8 cellular contexts compared by ENCODE assay signal in the genomic region with DNA sequence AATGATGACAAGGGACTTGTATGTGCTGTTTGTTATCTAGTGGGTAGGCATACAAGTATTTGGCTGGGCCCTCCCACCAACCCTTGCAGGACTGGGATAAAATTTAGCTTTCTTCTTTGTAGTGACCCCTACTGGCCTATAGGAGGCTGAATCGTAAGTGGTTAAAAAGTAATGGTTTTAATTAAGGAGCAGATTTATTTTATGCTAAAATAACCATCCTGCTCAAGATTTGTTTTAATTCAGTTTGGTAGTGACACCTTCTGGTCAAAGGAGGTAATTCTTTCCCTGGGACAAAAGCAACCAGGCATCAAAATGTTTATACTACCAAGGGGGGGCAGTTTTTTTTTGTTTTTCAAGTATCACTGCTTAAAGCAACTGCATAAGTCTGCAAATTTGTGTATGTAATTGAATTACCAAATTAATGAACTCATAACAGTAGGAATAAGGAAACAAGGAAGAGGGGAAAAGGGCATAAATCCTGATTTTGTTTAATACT.
A peak's percentile ranks its signal among the peaks of the same experiment; 100 is the strongest.
DNase-seq lines count a peak whose midpoint lies in the region; ATAC-seq and TF ChIP-seq lines count a peak whose summit lies in the region.

No MANE protein-coding gene starts in this region.

- H3K27me3 Mint-ChIP-seq in naive thymus-derived CD4-positive, alpha-beta T cell = no peaks in the 10 kb centered on the region

- H3K27me3 ChIP-seq in naive thymus-derived CD4-positive, alpha-beta T cell (ENCODE audit: control insufficient read depth in 2 of 2, insufficient read depth in 2 of 2, low read length in 2 of 2) = no peaks in the 10 kb centered on the region

- H3K27ac Mint-ChIP-seq in naive thymus-derived CD4-positive, alpha-beta T cell = peak overlapping the region in 7 of 9 donors; percentile 3 to 71 (median 40)

- DNase-seq in Ammon's horn (ENCODE audit: low spot score) (peak; percentile 56), GM13977 (ENCODE audit: low spot score) (no peak), RKO (ENCODE audit: low spot score) (peak; percentile 74), epithelial cell of esophagus (ENCODE audit: low read depth) (peak; percentile 60), HK-2 (ENCODE audit: unreplicated experiment) (no peak)
- DNase-seq in naive thymus-derived CD4-positive, alpha-beta T cell = peak in 7 of 9 donors; percentile 16 to 42 (median 25)

- H3K4me1 ChIP-seq in naive thymus-derived CD4-positive, alpha-beta T cell (ENCODE audit: control insufficient read depth in 2 of 2, insufficient read depth in 2 of 2, low read length in 2 of 2) = no peaks in the 10 kb centered on the region

- no peak overlapping the region for H3K4me3 ChIP-seq in epithelial cell of esophagus (ENCODE audit: low read length)
- no peak overlapping the region for H3K4me3 ChIP-seq in naive thymus-derived CD4-positive, alpha-beta T cell (ENCODE audit: low read length)

- POLR2A ChIA-PET in naive thymus-derived CD4-positive, alpha-beta T cell (lab: Charles Lee) = no interaction called here

- H3K36me3 ChIP-seq in naive thymus-derived CD4-positive, alpha-beta T cell (ENCODE audit: control insufficient read depth in 2 of 3, insufficient read depth in 3 of 3, low read length in 3 of 3) = peaks cover 0 to 14% (median 10%) of the 10 kb centered on the region in 3 experiments

- no peaks in the 10 kb centered on the region for H3K9me3 ChIP-seq in naive thymus-derived CD4-positive, alpha-beta T cell (ENCODE audit: control insufficient read depth in 2 of 3, low read length in 3 of 3)

- H3K9me3 Mint-ChIP-seq in naive thymus-derived CD4-positive, alpha-beta T cell = no peaks in the 10 kb centered on the region

- in situ Hi-C loops in GM13977 (cut with MboI; ENCODE audit: low pct_unique_long_range_greater_than_20kb, low sequenced_read_pairs, unreplicated experiment) = no loop called here

- H3K4me1 Mint-ChIP-seq in naive thymus-derived CD4-positive, alpha-beta T cell = peaks cover 0 to 9% (median 6%) of the 10 kb centered on the region in 7 donors

- no peak overlapping the region for H3K4me3 Mint-ChIP-seq in naive thymus-derived CD4-positive, alpha-beta T cell

- TF ChIP-seq CTCF in GM13977 (IDR thresholded peaks at IDR 0.05; ENCODE audit: extremely low read depth, insufficient read depth, missing control alignments) = peak; percentile 54
- TF ChIP-seq CTCF in epithelial cell of esophagus (IDR thresholded peaks at IDR 0.05; ENCODE audit: insufficient read depth, low read depth, low read length, missing control alignments) = peak; percentile 69

- CTCF ChIA-PET in naive thymus-derived CD4-positive, alpha-beta T cell (lab: Charles Lee) = interaction anchor here (1.9 kb wide), 1 partner anchor 12 kb away, joined by 4 read pairs; no protein-coding TSS in a partner anchor

- peak; percentile 58 for ATAC-seq in HG03159 (IDR thresholded peaks at IDR 0.05; ENCODE audit: unreplicated experiment)
- peak; percentile 73 for ATAC-seq in naive thymus-derived CD4-positive, alpha-beta T cell
- no peak for ATAC-seq in HG03095 (IDR thresholded peaks at IDR 0.05; ENCODE audit: unreplicated experiment)

- H3K27ac ChIP-seq in naive thymus-derived CD4-positive, alpha-beta T cell (ENCODE audit: low read depth, low read length) = no peak overlapping the region

- intact Hi-C loops in naive thymus-derived CD4-positive, alpha-beta T cell (cut with micrococcal nuclease) = loop anchor here (1.0 to 10.0 kb wide), 6 partner anchors 189 to 1705 kb away; a partner anchor contains a TSS

- peaks cover 0 to 12% (median 6%) of the 10 kb centered on the region in 5 donors for H3K36me3 Mint-ChIP-seq in naive thymus-derived CD4-positive, alpha-beta T cell

Comparison
In these comparisons a context has a peak if more than half of its experiments do, and no peak if none do; other contexts are left out.
1. DNase-seq: peak in Ammon's horn (single experiment), RKO (single experiment), epithelial cell of esophagus (single experiment) and naive thymus-derived CD4-positive, alpha-beta T cell (7 of 9); none in GM13977 (single experiment) and HK-2 (single experiment).